In genomic region chr1:206507395-206508129, GRCh38 we compare ENCODE assay signal across 8 cellular contexts. TPM values are rescaled to one million over a fixed set of nuclear protein-coding genes. Genes with fewer than 3 reads are reported as not detected.
A peak's percentile ranks its signal among the peaks of the same experiment; 100 is the strongest.
DNase-seq lines count a peak whose midpoint lies in the region; ATAC-seq and TF ChIP-seq lines count a peak whose summit lies in the region.

Gene RASSF5, plus strand, starts transcription at chr1:206507531. Its CDS starts 72 bp downstream, at chr1:206507603.

- H3K36me3 Mint-ChIP-seq in naive thymus-derived CD4-positive, alpha-beta T cell, result peaks cover 0 to 18% (median 0%) of the 10 kb centered on the region in 5 donors
- H3K36me3 Mint-ChIP-seq in stimulated activated naive B cell treated with anti-CD40 and anti-IgM and Interleukin-4, amounts not matched to agents 10 μg/mL and 1 μg/mL and 100 μg/mL, for 72 hours, result peaks cover 0 to 3% of the 10 kb centered on the region in 2 donors

- H3K27me3 ChIP-seq in esophagus muscularis mucosa, result peaks cover 0 to 38% (median 5%) of the 10 kb centered on the region in 4 donors
- H3K27me3 ChIP-seq in naive thymus-derived CD4-positive, alpha-beta T cell (ENCODE audit: control insufficient read depth in 2 of 2, insufficient read depth in 2 of 2, low read length in 2 of 2), result no peaks in the 10 kb centered on the region

- no peaks in the 10 kb centered on the region for H3K9me3 Mint-ChIP-seq in naive thymus-derived CD4-positive, alpha-beta T cell
- no peaks in the 10 kb centered on the region for H3K9me3 Mint-ChIP-seq in stimulated activated naive B cell treated with anti-CD40 and anti-IgM and Interleukin-4, amounts not matched to agents 10 μg/mL and 1 μg/mL and 100 μg/mL, for 72 hours

- CTCF ChIA-PET in naive thymus-derived CD4-positive, alpha-beta T cell (lab: Charles Lee), result interaction anchor here (1.6 to 1.8 kb wide), 3 partner anchors 37 to 156 kb away, joined by 5 to 6 read pairs (median 5); partner anchors contain the start of gene IKBKE

- H3K4me1 Mint-ChIP-seq in naive thymus-derived CD4-positive, alpha-beta T cell, result peaks cover 8 to 59% (median 29%) of the 10 kb centered on the region in 7 donors
- H3K4me1 Mint-ChIP-seq in stimulated activated naive B cell treated with anti-CD40 and anti-IgM and Interleukin-4, amounts not matched to agents 10 μg/mL and 1 μg/mL and 100 μg/mL, for 72 hours, result peaks cover 41 to 75% of the 10 kb centered on the region in 2 donors

- peak; percentile 75 for ATAC-seq in GM18498 (IDR thresholded peaks at IDR 0.05; ENCODE audit: unreplicated experiment)
- ATAC-seq in HG02870 (IDR thresholded peaks at IDR 0.05; ENCODE audit: unreplicated experiment), result peak; percentile 56
- ATAC-seq in naive thymus-derived CD4-positive, alpha-beta T cell, result peak; percentile 88
- ATAC-seq in stimulated activated naive B cell treated with anti-CD40 and anti-IgM and Interleukin-4, amounts not matched to agents 10 μg/mL and 1 μg/mL and 100 μg/mL, for 72 hours (replicated peaks), result peak; percentile 81 to 88
- no peak for ATAC-seq in HG03378 (IDR thresholded peaks at IDR 0.05; ENCODE audit: unreplicated experiment)

- POLR2A ChIA-PET in naive thymus-derived CD4-positive, alpha-beta T cell (lab: Charles Lee), result interaction anchor here (0.8 to 1.8 kb wide), 5 partner anchors 9 to 105 kb away, joined by 3 to 5 read pairs (median 4); partner anchors contain the start of gene EIF2D

- peak within 1 kb of the TSS; percentile 72 to 90 (median 82) for H3K4me3 Mint-ChIP-seq in naive thymus-derived CD4-positive, alpha-beta T cell
- H3K4me3 Mint-ChIP-seq in stimulated activated naive B cell treated with anti-CD40 and anti-IgM and Interleukin-4, amounts not matched to agents 10 μg/mL and 1 μg/mL and 100 μg/mL, for 72 hours, result peak within 1 kb of the TSS; percentile 80 to 86

- H3K36me3 ChIP-seq in esophagus muscularis mucosa, result no peaks in the 10 kb centered on the region
- no peaks in the 10 kb centered on the region for H3K36me3 ChIP-seq in naive thymus-derived CD4-positive, alpha-beta T cell (ENCODE audit: control insufficient read depth in 2 of 3, insufficient read depth in 3 of 3, low read length in 3 of 3)

- WGBS in esophagus muscularis mucosa, result 0% methylated on average over 18 of the region's 88 CpGs

- peak within 1 kb of the TSS in 8 of 9 donors; percentile 28 to 69 (median 51) for H3K27ac Mint-ChIP-seq in naive thymus-derived CD4-positive, alpha-beta T cell
- H3K27ac Mint-ChIP-seq in stimulated activated naive B cell treated with anti-CD40 and anti-IgM and Interleukin-4, amounts not matched to agents 10 μg/mL and 1 μg/mL and 100 μg/mL, for 72 hours, result peak within 1 kb of the TSS; percentile 82

- H3K9me3 ChIP-seq in esophagus muscularis mucosa, result no peaks in the 10 kb centered on the region
- no peaks in the 10 kb centered on the region for H3K9me3 ChIP-seq in naive thymus-derived CD4-positive, alpha-beta T cell (ENCODE audit: control insufficient read depth in 2 of 3, low read length in 3 of 3)

- intact Hi-C loops in esophagus muscularis mucosa (cut with DNase I), result no loop called here
- intact Hi-C loops in naive thymus-derived CD4-positive, alpha-beta T cell (cut with micrococcal nuclease), result loop anchor here (1.0 to 2.0 kb wide), 6 partner anchors 37 to 177 kb away; partner anchors contain the start of genes MAPKAPK2 (in 2 of the 2), EIF2D (in 1 of the 2) and IKBKE (in 1 of the 2)

- no peak for TF ChIP-seq EP300 in esophagus muscularis mucosa (IDR thresholded peaks at IDR 0.05)

- no peak for TF ChIP-seq CTCF in esophagus muscularis mucosa (IDR thresholded peaks at IDR 0.05)

- peak; percentile 77 for TF ChIP-seq POLR2A in esophagus muscularis mucosa (IDR thresholded peaks at IDR 0.05; ENCODE audit: low read depth)

- peaks cover 13 to 50% (median 43%) of the 10 kb centered on the region in 4 donors for H3K4me1 ChIP-seq in esophagus muscularis mucosa
- peaks cover 8 to 29% of the 10 kb centered on the region in 2 donors for H3K4me1 ChIP-seq in naive thymus-derived CD4-positive, alpha-beta T cell (ENCODE audit: control insufficient read depth in 2 of 2, insufficient read depth in 2 of 2, low read length in 2 of 2)

- H3K4me3 ChIP-seq in esophagus muscularis mucosa, result peak within 1 kb of the TSS; percentile 63 to 75 (median 69)
- H3K4me3 ChIP-seq in naive thymus-derived CD4-positive, alpha-beta T cell (ENCODE audit: low read length), result peak within 1 kb of the TSS; percentile 58

- DNase-seq in NOMO-1 treated with DMSO at 0.1 percent for 48 hours (lab: John Stamatoyannopoulos, UW; ENCODE audit: unreplicated experiment) (peak; percentile 48), activated T-cell treated with anti-CD3 and anti-CD28 coated beads for 48 hours (ENCODE audit: low read depth) (peak; percentile 83), esophagus muscularis mucosa (ENCODE audit: extremely low spot score) (peak; percentile 94)
- peak; percentile 64 to 86 (median 74) for DNase-seq in naive thymus-derived CD4-positive, alpha-beta T cell
- peak; percentile 78 for DNase-seq in stimulated activated naive B cell treated with anti-CD40 and anti-IgM and Interleukin-4, amounts not matched to agents 10 μg/mL and 1 μg/mL and 100 μg/mL, for 72 hours

- H3K27me3 Mint-ChIP-seq in naive thymus-derived CD4-positive, alpha-beta T cell, result peaks cover 12 to 30% (median 18%) of the 10 kb centered on the region in 5 donors
- H3K27me3 Mint-ChIP-seq in stimulated activated naive B cell treated with anti-CD40 and anti-IgM and Interleukin-4, amounts not matched to agents 10 μg/mL and 1 μg/mL and 100 μg/mL, for 72 hours, result peaks cover 22 to 47% of the 10 kb centered on the region in 2 donors

- peak within 1 kb of the TSS; percentile 2 to 65 (median 26) for H3K27ac ChIP-seq in esophagus muscularis mucosa (replicated peaks in 1 of 4)
- peak within 1 kb of the TSS; percentile 41 for H3K27ac ChIP-seq in naive thymus-derived CD4-positive, alpha-beta T cell (ENCODE audit: low read depth, low read length)

RNA-seq across cellular contexts. Expression of gene RASSF5, which starts in this region (rescaled TPM):
- 10 to 100 TPM in 3 of 4 donors, 1 to 10 TPM in 1; 6.6 to 23.0 (median 10.5) TPM for total RNA-seq in esophagus muscularis mucosa
- 100 to 1,000 TPM; 155 to 240 (median 218) TPM for total RNA-seq in naive thymus-derived CD4-positive, alpha-beta T cell
- polyA plus RNA-seq in naive thymus-derived CD4-positive, alpha-beta T cell, result 100 to 1,000 TPM; 299 to 416 TPM

Comparison
In these comparisons a context has a peak if more than half of its experiments do, and no peak if none do; other contexts are left out.
1. RNA of gene RASSF5 (total RNA-seq): 155 to 240 TPM in naive thymus-derived CD4-positive, alpha-beta T cell; 6.6 to 23.0 TPM in esophagus muscularis mucosa; every median in the first group is over 4 times any median in the second.
2. Peak in every context shown above with its lines, with median percentiles within 50 percentile points of each other: DNase-seq.